9 cellular contexts compared by ENCODE assay signal in genomic region chr17:57993471-57994365, GRCh38. TPM values are rescaled to one million over a fixed set of nuclear protein-coding genes. Genes with fewer than 3 reads are reported as not detected.
DNase-seq lines count a peak whose midpoint lies in the region; ATAC-seq and TF ChIP-seq lines count a peak whose summit lies in the region.
"Had no signal": no experiment of that assay in that cellular context is flagged by ENCODE, and none has a peak within 500 bp of the region (broad histone marks: within the 10 kb centered on the region; RNA-seq: fewer than 3 reads in every experiment).

No MANE protein-coding gene starts in this region.

- H3K9me3 ChIP-seq in cardiac muscle cell (ENCODE audit: low read depth), result no peaks in the 10 kb centered on the region

- DNase-seq in cardiac muscle cell (ENCODE audit: low read depth in 1 of 2, low spot score in 1 of 2) (no peak), cardiac septum (ENCODE audit: low spot score) (no peak), NCI-H774 (lab: John Stamatoyannopoulos, UW) (peak; percentile 54), dermis blood vessel endothelial cell (peak; percentile 65), substantia nigra (lab: John Stamatoyannopoulos, UW) (no peak), superior temporal gyrus (ENCODE audit: extremely low spot score) (no peak), cerebellum (ENCODE audit: low spot score) (no peak)

- H3K27me3 ChIP-seq in cardiac muscle cell, result no peaks in the 10 kb centered on the region

- no peak overlapping the region for H3K4me3 ChIP-seq in cardiac muscle cell
- H3K4me3 ChIP-seq: skin epidermis had no signal

- peaks cover 28% of the 10 kb centered on the region for H3K4me1 ChIP-seq in cardiac muscle cell (ENCODE audit: low read depth)

- intact Hi-C loops in cardiac septum (cut with DNase I), result loop anchor here (10.0 kb wide), 1 partner anchor 329 kb away; no protein-coding TSS in a partner anchor

- no peak for ATAC-seq in HG03039 (IDR thresholded peaks at IDR 0.05; ENCODE audit: unreplicated experiment)

- H3K27ac ChIP-seq in cardiac muscle cell, result peak overlapping the region; percentile 2
- H3K27ac ChIP-seq in substantia nigra (ENCODE audit: low read depth, low read length, poor library complexity, severe bottlenecking), result peak overlapping the region; percentile 46

- no peak for TF ChIP-seq CTCF in cardiac muscle cell (IDR thresholded peaks at IDR 0.05; ENCODE audit: low read depth, low read length)

- H3K36me3 ChIP-seq in cardiac muscle cell, result peaks cover 4% of the 10 kb centered on the region

RNA-seq across cellular contexts. Expression of gene VEZF1, which starts 5.7 kb away (rescaled TPM):
- total RNA-seq in cardiac muscle cell, result 29.7 and 37.3 TPM in 2 replicates
- polyA plus RNA-seq in cardiac muscle cell, result 18.5 and 22.3 TPM in 2 replicates
- 55.3 TPM for total RNA-seq in cardiac septum
- total RNA-seq in dermis blood vessel endothelial cell, result 30.8 and 36.4 TPM in 2 replicates
- total RNA-seq in cerebellum, result 64.8 TPM

RNA-seq across cellular contexts. Expression of gene SRSF1, which starts 13.3 kb away (rescaled TPM):
- 209 and 235 TPM in 2 replicates for total RNA-seq in cardiac muscle cell
- polyA plus RNA-seq in cardiac muscle cell, result 127 and 146 TPM in 2 replicates
- 105 TPM for total RNA-seq in cardiac septum
- 415 and 532 TPM in 2 replicates for total RNA-seq in dermis blood vessel endothelial cell
- total RNA-seq in cerebellum, result 310 TPM

RNA-seq across cellular contexts. Expression of gene CUEDC1, which starts 38.5 kb away (rescaled TPM):
- total RNA-seq in cardiac muscle cell (14.8 and 18.3 TPM in 2 replicates), cardiac septum (46.6 TPM), dermis blood vessel endothelial cell (6.5 and 6.8 TPM in 2 replicates), cerebellum (13.3 TPM)
- 10.9 and 15.3 TPM in 2 replicates for polyA plus RNA-seq in cardiac muscle cell

Comparison
In these comparisons a context has a peak if more than half of its experiments do, and no peak if none do; other contexts are left out.
1. DNase-seq: peak in NCI-H774 (single experiment) and dermis blood vessel endothelial cell (single experiment); none in cardiac muscle cell (0 of 2), cardiac septum (single experiment), substantia nigra (0 of 49), superior temporal gyrus (single experiment) and cerebellum (single experiment).